Comparison of ENCODE assay signal across 24 cellular contexts in the genomic region with DNA sequence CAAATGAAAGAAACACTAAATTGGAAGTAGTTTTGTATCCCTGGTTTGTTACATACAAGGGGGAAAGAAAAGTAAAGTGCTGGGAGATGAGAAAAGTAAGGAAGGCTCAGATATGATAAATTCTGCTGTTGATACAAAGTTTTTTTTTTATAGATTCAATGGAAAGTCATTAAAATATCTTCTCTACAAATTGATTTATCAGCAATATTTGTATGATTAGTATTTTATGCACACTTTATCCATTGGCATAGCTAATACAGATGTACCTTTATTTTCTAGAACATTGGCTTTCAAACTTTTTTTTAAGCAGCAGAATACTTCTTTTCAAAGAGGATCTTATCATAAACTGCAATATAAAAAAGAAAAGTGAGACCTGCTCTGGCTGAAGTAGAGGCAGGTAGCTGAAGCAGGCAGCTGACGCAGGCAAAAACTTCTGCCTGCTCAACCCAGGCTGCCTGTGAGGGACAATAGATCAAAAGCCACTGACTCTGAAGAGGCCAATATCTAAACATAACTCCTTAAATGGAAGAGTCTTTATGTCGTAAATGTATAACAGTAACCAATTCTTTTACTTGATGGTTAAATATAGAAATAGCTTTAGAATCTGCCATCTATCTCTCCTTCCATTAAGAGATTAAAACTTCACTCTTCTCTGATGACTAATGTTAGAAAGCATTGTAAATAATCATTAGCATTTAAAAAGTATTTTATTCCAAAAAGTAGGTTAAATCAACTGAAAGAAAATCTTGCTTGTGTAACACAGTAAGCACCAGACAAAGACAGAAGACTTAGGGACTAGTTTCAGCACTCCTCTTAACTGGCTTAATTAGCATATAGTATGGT.
DNase-seq lines count a peak whose midpoint lies in the region; ATAC-seq and TF ChIP-seq lines count a peak whose summit lies in the region.
"Had no signal": no experiment of that assay in that cellular context is flagged by ENCODE, and none has a peak within 500 bp of the region (broad histone marks: within the 10 kb centered on the region; RNA-seq: fewer than 3 reads in every experiment).

No MANE protein-coding gene starts in this region.

- H4K20me1 ChIP-seq in fibroblast of lung (ENCODE audit: control insufficient read depth, extremely low read depth, insufficient read depth, low read length) (no peaks in the 10 kb centered on the region), smooth muscle cell (ENCODE audit: low read depth) (no peaks in the 10 kb centered on the region)

- H3K79me2 ChIP-seq in fibroblast of lung (ENCODE audit: control insufficient read depth, insufficient read depth, low read length) (no peaks in the 10 kb centered on the region), smooth muscle cell (ENCODE audit: low read depth) (no peaks in the 10 kb centered on the region)

- H3K9ac ChIP-seq in fibroblast of lung (ENCODE audit: insufficient read depth, low read length) = no peak overlapping the region
- no peak overlapping the region for H3K9ac ChIP-seq in smooth muscle cell (ENCODE audit: low read depth)
- H3K9ac ChIP-seq: GM23248 had no signal

- H3K4me2 ChIP-seq in fibroblast of lung (ENCODE audit: extremely low read depth, insufficient read depth, low read length) = no peak overlapping the region
- H3K4me2 ChIP-seq in smooth muscle cell = peak overlapping the region; percentile 6
- H3K4me2 ChIP-seq: PC-9 had no signal

- 0 out of 2 replicates have a peak, but pooled peaks cover 6% of the 10 kb centered on the region for H3K4me1 ChIP-seq in HEK293 (ENCODE audit: control insufficient read depth, insufficient read depth, low read length)
- no peaks in the 10 kb centered on the region for H3K4me1 ChIP-seq in fibroblast of lung (ENCODE audit: control insufficient read depth, extremely low read depth, insufficient read depth, low read length)
- H3K4me1 ChIP-seq in smooth muscle cell (ENCODE audit: low read depth) = peaks cover 18% of the 10 kb centered on the region
- H3K4me1 ChIP-seq: SJSA1 had no signal

- H3K27me3 ChIP-seq in fibroblast of lung (ENCODE audit: control insufficient read depth, insufficient read depth, low read length) (no peaks in the 10 kb centered on the region), smooth muscle cell (ENCODE audit: low read depth) (no peaks in the 10 kb centered on the region)

- no peak overlapping the region for H3K4me3 ChIP-seq in HEK293 (ENCODE audit: low read depth, low read length)
- H3K4me3 ChIP-seq in fibroblast of lung (replicated peaks in 1 of 4; ENCODE audit: control extremely low read depth in 1 of 4, insufficient read depth in 1 of 4, low read depth in 3 of 4, low read length in 4 of 4) = no peak overlapping the region
- H3K4me3 ChIP-seq in smooth muscle cell = no peak overlapping the region
- H3K4me3 ChIP-seq: GM23248, PC-9, SJSA1 had no signal

- ATAC-seq in HG03354 (IDR thresholded peaks at IDR 0.05; ENCODE audit: poor library complexity, severe bottlenecking, unreplicated experiment) = no peak

- TF ChIP-seq CTCF in HEK293 (tag by site-specific recombination; IDR thresholded peaks at IDR 0.05) = no peak
- TF ChIP-seq CTCF in fibroblast of lung (conservative IDR thresholded peaks at IDR 0.05 in 1 of 2, IDR thresholded peaks at IDR 0.05 in 1 of 2; ENCODE audit: low read depth in 1 of 2, low read length in 2 of 2) = no peak
- TF ChIP-seq CTCF in smooth muscle cell (IDR thresholded peaks at IDR 0.05; ENCODE audit: borderline replicate concordance, insufficient read depth, poor library complexity, severe bottlenecking) = no peak

- POLR2A ChIA-PET in HEK293 (lab: Yijun Ruan, JAX) = no interaction called here

- H3F3A ChIP-seq in smooth muscle cell (ENCODE audit: low read depth) = no peaks in the 10 kb centered on the region

- H3K36me3 ChIP-seq in HEK293 (ENCODE audit: control insufficient read depth in 2 of 2, insufficient read depth in 1 of 2, low read length in 2 of 2) (no peaks in the 10 kb centered on the region), fibroblast of lung (ENCODE audit: control insufficient read depth, insufficient read depth, low read length) (no peaks in the 10 kb centered on the region), smooth muscle cell (ENCODE audit: low read depth) (no peaks in the 10 kb centered on the region)
- H3K36me3 ChIP-seq: SJSA1 had no signal

- DNase-seq in NCI-H510A treated with DMSO at 0.1 percent for 48 hours (lab: John Stamatoyannopoulos, UW) (peak; percentile 18), NCI-H510A (lab: John Stamatoyannopoulos, UW) (no peak), fibroblast of lung (ENCODE audit: low read depth in 2 of 2) (peak; percentile 14), smooth muscle cell (lab: John Stamatoyannopoulos, UW; ENCODE audit: unreplicated experiment) (no peak), NCI-H1105 treated with DMSO at 0.1 percent for 48 hours (lab: John Stamatoyannopoulos, UW) (no peak)
- no peak for DNase-seq in NK-92 treated with Interleukin-12 subunit alpha and Interleukin-12 subunit beta, amount 100 ng/mL, for 24 hours (lab: John Stamatoyannopoulos, UW)
- DNase-seq: 8988T, DMS153, DND-41, GM23248, H9, Kasumi-1, MV-4-11, NCI-H2029, NCI-H2171, NCI-H226, NCI-H524, NCI-H774, PC-9, Right ventricle myocardium superior, T-helper 1 cell had no signal

- no peaks in the 10 kb centered on the region for H3K9me3 ChIP-seq in HEK293 (ENCODE audit: control insufficient read depth, insufficient read depth, low read depth, low read length)
- no peaks in the 10 kb centered on the region for H3K9me3 ChIP-seq in fibroblast of lung (ENCODE audit: control insufficient read depth, insufficient read depth, low read depth, low read length)
- no peaks in the 10 kb centered on the region for H3K9me3 ChIP-seq in smooth muscle cell (replicated peaks; ENCODE audit: low read depth)
- H3K9me3 ChIP-seq: SJSA1 had no signal

- CTCF ChIA-PET in HEK293 (lab: Yijun Ruan, JAX) = no interaction called here

- no peak overlapping the region for H3K27ac ChIP-seq in HEK293 (ENCODE audit: extremely low read depth, low read depth, low read length)
- no peak overlapping the region for H3K27ac ChIP-seq in fibroblast of lung (ENCODE audit: insufficient read depth, low read length)
- H3K27ac ChIP-seq in smooth muscle cell (ENCODE audit: low read depth) = no peak overlapping the region
- H3K27ac ChIP-seq: GM23248, PC-9, SJSA1 had no signal

- 33% methylated on average over 2 of the region's 2 CpGs for WGBS in smooth muscle cell (ENCODE audit: low lambda C conversion rate)

- H2AFZ ChIP-seq in fibroblast of lung (ENCODE audit: low read length) (no peak overlapping the region), smooth muscle cell (ENCODE audit: low read depth) (peak overlapping the region; percentile 1)
- H2AFZ ChIP-seq: GM23248, PC-9 had no signal

TF ChIP-seq in HEK293, 187 proteins besides CTCF, POLR2A, EP300 and RAD21:
- TF ChIP-seq OVOL3 (tag by site-specific recombination; IDR thresholded peaks at IDR 0.05) = no peak
- no peak for TF ChIP-seq ZNF239 (tag by site-specific recombination; IDR thresholded peaks at IDR 0.05)
- TF ChIP-seq TCF7L2 (IDR thresholded peaks at IDR 0.05; ENCODE audit: borderline replicate concordance, low read depth, low read length) = peak; percentile 29; the same call in 1 of the 2 replicates
- TF ChIP-seq ZNF677 (tag by site-specific recombination; IDR thresholded peaks at IDR 0.05) = no peak

Comparison
In these comparisons a context has a peak if more than half of its experiments do, and no peak if none do; other contexts are left out.
1. DNase-seq: peak in NCI-H510A treated with DMSO at 0.1 percent for 48 hours (single experiment) and fibroblast of lung (2 of 2); none in NCI-H510A (single experiment), smooth muscle cell (single experiment), NCI-H1105 treated with DMSO at 0.1 percent for 48 hours (single experiment) and NK-92 treated with Interleukin-12 subunit alpha and Interleukin-12 subunit beta, amount 100 ng/mL, for 24 hours (single experiment).